In genomic region chr13:42745655-42746054, GRCh38 we compare ENCODE assay signal across 36 cellular contexts. TPM values are rescaled to one million over a fixed set of nuclear protein-coding genes. Genes with fewer than 3 reads are reported as not detected.
A peak's percentile ranks its signal among the peaks of the same experiment; 100 is the strongest.
DNase-seq lines count a peak whose midpoint lies in the region; ATAC-seq and TF ChIP-seq lines count a peak whose summit lies in the region.
"Had no signal": no experiment of that assay in that cellular context is flagged by ENCODE, and none has a peak within 500 bp of the region (broad histone marks: within the 10 kb centered on the region; RNA-seq: fewer than 3 reads in every experiment).

No MANE protein-coding gene starts in this region.

- H4K8ac ChIP-seq in trophoblast cell (ENCODE audit: low read depth, low read length), result no peak overlapping the region

- no peak overlapping the region for H2AK5ac ChIP-seq in trophoblast cell (ENCODE audit: low read length)

- TF ChIP-seq CTCF in GM23338 (conservative IDR thresholded peaks at IDR 0.05; ENCODE audit: low read depth in 2 of 2), result no peak
- no peak for TF ChIP-seq CTCF in MM.1S (IDR thresholded peaks at IDR 0.05; ENCODE audit: low read length)

- H3K23ac ChIP-seq in trophoblast cell (ENCODE audit: low read length), result no peak overlapping the region

- H2BK12ac ChIP-seq in trophoblast cell (ENCODE audit: low read length), result no peak overlapping the region

- no peak overlapping the region for H2BK5ac ChIP-seq in trophoblast cell (ENCODE audit: low read depth, low read length, poor library complexity)

- H3K36me3 Mint-ChIP-seq in GM23338 (ENCODE audit: low read depth), result no peaks in the 10 kb centered on the region
- H3K36me3 Mint-ChIP-seq: activated naive CD8-positive, alpha-beta T cell treated with anti-CD3 and anti-CD28 coated beads, Interleukin-2, amount 10 ng/mL, durations not matched to agents 7 days and 5 days; immature natural killer cell had no signal

- H3K9ac ChIP-seq in trophoblast cell (ENCODE audit: low read length) (no peak overlapping the region), MM.1S (ENCODE audit: low read length) (no peak overlapping the region)
- H3K9ac ChIP-seq: SK-N-SH had no signal

- no peak overlapping the region for H3K14ac ChIP-seq in trophoblast cell (ENCODE audit: low read length)

- no peak overlapping the region for H3K18ac ChIP-seq in trophoblast cell (ENCODE audit: low read length)

- no peak overlapping the region for H3K4ac ChIP-seq in trophoblast cell (ENCODE audit: low read depth, low read length)

- H3K27me3 ChIP-seq in GM23338 (ENCODE audit: insufficient read depth) (no peaks in the 10 kb centered on the region), trophoblast cell (ENCODE audit: insufficient read depth, low read length) (no peaks in the 10 kb centered on the region), MM.1S (replicated peaks; ENCODE audit: insufficient read depth, low read length) (no peaks in the 10 kb centered on the region)
- H3K27me3 ChIP-seq: BE2C, left lung, testis had no signal

- H3K27ac ChIP-seq in GM23338 (ENCODE audit: low read depth) (no peak overlapping the region), trophoblast cell (ENCODE audit: low read depth, low read length) (no peak overlapping the region), MM.1S (ENCODE audit: low read length) (no peak overlapping the region)
- H3K27ac ChIP-seq: left lung, prostate gland, testis, VCaP had no signal

- H2AFZ ChIP-seq in GM23338 (peak overlapping the region; percentile 69; the same call in 1 of the 2 replicates), trophoblast cell (ENCODE audit: insufficient read depth, low read length, poor library complexity) (no peak overlapping the region), MM.1S (ENCODE audit: low read length) (no peak overlapping the region)

- no peaks in the 10 kb centered on the region for H3K79me1 ChIP-seq in trophoblast cell (ENCODE audit: low read length)

- H4K91ac ChIP-seq in trophoblast cell (ENCODE audit: low read depth, low read length), result no peak overlapping the region

- DNase-seq in GM23338 (ENCODE audit: low spot score), result no peak
- DNase-seq in NCI-H226, result peak; percentile 54
- peak; percentile 60 for DNase-seq in amniotic epithelial cell (ENCODE audit: low read depth)
- peak; percentile 25 to 72 for DNase-seq in trophoblast cell
- DNase-seq in MM.1S, result no peak
- DNase-seq in stimulated activated CD4-positive, alpha-beta T cell treated with anti-CD3 and anti-CD28 coated beads, Interleukin-2, amount 100 ng/mL, for 24 hours, result no peak
- DNase-seq: ACHN; activated CD4-positive, alpha-beta T cell treated with anti-CD3 and anti-CD28 coated beads for 48 hours; activated gamma-delta T cell; activated naive CD8-positive, alpha-beta T cell treated with anti-CD3 and anti-CD28 coated beads, Interleukin-2, amount 10 ng/mL, durations not matched to agents 7 days and 5 days; activated T-cell treated with anti-CD3 and anti-CD28 coated beads, Interleukin-2, amount 50 U/mL, for 1 hour; BE2C; cerebellar nuclear complex; hypothalamus; immature natural killer cell; left lung; mesendoderm; NCI-H1417; NCI-H2081; NCI-H345; NCI-H748 treated with DMSO at 0.1 percent for 48 hours; SK-N-SH; stimulated activated naive CD4-positive, alpha-beta T cell; testis had no signal

- H3F3A ChIP-seq in GM23338 (replicated peaks; ENCODE audit: low read depth), result no peaks in the 10 kb centered on the region
- H3F3A ChIP-seq in MM.1S (ENCODE audit: insufficient read depth, low read length), result no peaks in the 10 kb centered on the region

- H3K9me2 ChIP-seq in GM23338 (ENCODE audit: insufficient read depth) (peaks cover 6% of the 10 kb centered on the region), MM.1S (replicated peaks; ENCODE audit: insufficient read depth, low read length) (no peaks in the 10 kb centered on the region)
- H3K9me2 ChIP-seq: SK-N-SH had no signal

- H3K4me1 ChIP-seq in GM23338 (ENCODE audit: insufficient read depth) (no peaks in the 10 kb centered on the region), trophoblast cell (ENCODE audit: control insufficient read depth in 1 of 2, insufficient read depth in 2 of 2, low read length in 2 of 2) (no peaks in the 10 kb centered on the region), MM.1S (ENCODE audit: low read length) (no peaks in the 10 kb centered on the region)
- H3K4me1 ChIP-seq: left lung, prostate gland, testis had no signal

- H3K79me2 ChIP-seq in GM23338 (replicated peaks; ENCODE audit: insufficient read depth) (no peaks in the 10 kb centered on the region), trophoblast cell (ENCODE audit: control insufficient read depth, insufficient read depth, low read length, poor library complexity) (no peaks in the 10 kb centered on the region), MM.1S (ENCODE audit: low read length) (no peaks in the 10 kb centered on the region)

- no peak overlapping the region for H3K4me3 Mint-ChIP-seq in GM23338
- H3K4me3 Mint-ChIP-seq: activated naive CD8-positive, alpha-beta T cell treated with anti-CD3 and anti-CD28 coated beads, Interleukin-2, amount 10 ng/mL, durations not matched to agents 7 days and 5 days; immature natural killer cell had no signal

- H3K9me3 Mint-ChIP-seq in GM23338, result no peaks in the 10 kb centered on the region
- H3K9me3 Mint-ChIP-seq: activated naive CD8-positive, alpha-beta T cell treated with anti-CD3 and anti-CD28 coated beads, Interleukin-2, amount 10 ng/mL, durations not matched to agents 7 days and 5 days had no signal

- WGBS in trophoblast cell (ENCODE audit: extremely low coverage, insufficient coverage, insufficient read length), result no CpG with 5 or more reads among the region's 6 CpGs

- no peaks in the 10 kb centered on the region for H3K27me3 Mint-ChIP-seq in GM23338 (ENCODE audit: insufficient read depth, low read depth, poor library complexity)

- no peaks in the 10 kb centered on the region; the same call in 1 of the 3 replicates for H3K4me1 Mint-ChIP-seq in GM23338
- H3K4me1 Mint-ChIP-seq: activated naive CD8-positive, alpha-beta T cell treated with anti-CD3 and anti-CD28 coated beads, Interleukin-2, amount 10 ng/mL, durations not matched to agents 7 days and 5 days; immature natural killer cell had no signal

- H3K4me3 ChIP-seq in GM23338 (no peak overlapping the region), trophoblast cell (ENCODE audit: low read depth, low read length) (no peak overlapping the region), MM.1S (ENCODE audit: low read length) (no peak overlapping the region)
- H3K4me3 ChIP-seq: left lung, prostate gland, testis had no signal

- ATAC-seq in GM23338, result no peak
- ATAC-seq in HG02642 (IDR thresholded peaks at IDR 0.05; ENCODE audit: poor library complexity, unreplicated experiment), result no peak
- no peak for ATAC-seq in GM19452 (IDR thresholded peaks at IDR 0.05; ENCODE audit: unreplicated experiment)
- ATAC-seq: left lung, sciatic nerve had no signal

- H3K27ac Mint-ChIP-seq in GM23338, result no peak overlapping the region
- H3K27ac Mint-ChIP-seq: activated naive CD8-positive, alpha-beta T cell treated with anti-CD3 and anti-CD28 coated beads, Interleukin-2, amount 10 ng/mL, durations not matched to agents 7 days and 5 days; immature natural killer cell had no signal

- H4K20me1 ChIP-seq in GM23338 (replicated peaks; ENCODE audit: insufficient read depth), result no peaks in the 10 kb centered on the region
- H4K20me1 ChIP-seq in MM.1S (ENCODE audit: insufficient read depth, low read length), result no peaks in the 10 kb centered on the region

- H3K36me3 ChIP-seq in GM23338 (ENCODE audit: insufficient read depth), result no peaks in the 10 kb centered on the region
- H3K36me3 ChIP-seq in trophoblast cell (ENCODE audit: control insufficient read depth in 1 of 2, insufficient read depth in 2 of 2, low read length in 2 of 2), result no peaks in the 10 kb centered on the region
- H3K36me3 ChIP-seq in MM.1S (replicated peaks; ENCODE audit: insufficient read depth, low read length), result no peaks in the 10 kb centered on the region
- H3K36me3 ChIP-seq: BE2C, left lung, prostate gland had no signal

- H3K4me2 ChIP-seq in GM23338 (no peak overlapping the region), trophoblast cell (ENCODE audit: low read length) (no peak overlapping the region), MM.1S (ENCODE audit: low read depth, low read length) (no peak overlapping the region)
- H3K4me2 ChIP-seq: SK-N-SH had no signal

- H3K9me3 ChIP-seq in trophoblast cell (ENCODE audit: insufficient read depth, low read depth, low read length) (no peaks in the 10 kb centered on the region), MM.1S (replicated peaks; ENCODE audit: insufficient read depth, low read length) (no peaks in the 10 kb centered on the region)
- H3K9me3 ChIP-seq: BE2C, left lung, prostate gland, SK-N-SH, testis had no signal

- H2BK120ac ChIP-seq in trophoblast cell (ENCODE audit: insufficient read depth, low read length, poor library complexity), result no peak overlapping the region

- no peak overlapping the region for H4K12ac ChIP-seq in trophoblast cell (ENCODE audit: low read depth, low read length)

TF ChIP-seq in GM23338, 12 proteins besides CTCF, POLR2A, EP300 and RAD21 (continues in another document):
- TF ChIP-seq POLR2AphosphoS5 (IDR thresholded peaks at IDR 0.05; ENCODE audit: low read depth) (no peak), CREB1 (CRISPR knock-in tag; IDR thresholded peaks at IDR 0.05; ENCODE audit: low read depth) (no peak), EZH2phosphoT487 (IDR thresholded peaks at IDR 0.05; ENCODE audit: unreplicated experiment) (no peak), STAT1 (IDR thresholded peaks at IDR 0.05; ENCODE audit: unreplicated experiment) (no peak), ZNF331 (CRISPR knock-in tag; IDR thresholded peaks at IDR 0.05; ENCODE audit: low read depth) (no peak)

RNA-seq across cellular contexts. Expression of gene FAM216B, which starts 35.7 kb away (rescaled TPM):
- not detected in 2 replicates for total RNA-seq in GM23338 (2014; rRNA removed; shearing (Covaris generic))
- 0.06 TPM in 1 of 2 replicates, not detected in the other for polyA plus RNA-seq in GM23338 (2016; fragmentation: Nextera tagmentation; extraction: Ambion mirVana)
- not detected in 2 replicates for polyA plus RNA-seq in trophoblast cell (2013)
- total RNA-seq: activated CD8-positive, alpha-beta memory T cell treated with anti-CD3 and anti-CD28 coated beads for 36 hours; activated naive CD8-positive, alpha-beta T cell treated with anti-CD3 and anti-CD28 coated beads, Interleukin-2, amount 10 ng/mL, durations not matched to agents 7 days and 5 days; endothelial cell of umbilical vein; LHCN-M2; myocyte; OCI-LY7; prostate gland; sciatic nerve; T-helper 2 cell treated with Interferon-gamma antibody and Interleukin-4, amounts not matched to agents 100 ng/mL and 5 ng/mL, for 36 hours had no signal
- polyA plus RNA-seq: endothelial cell of umbilical vein, fibroblast of lung, immature natural killer cell, SK-N-SH had no signal

Comparison
In these comparisons a context has a peak if more than half of its experiments do, and no peak if none do; other contexts are left out.
1. DNase-seq: peak in NCI-H226 (single experiment), amniotic epithelial cell (single experiment) and trophoblast cell (2 of 2); none in GM23338 (single experiment), MM.1S (single experiment) and stimulated activated CD4-positive, alpha-beta T cell treated with anti-CD3 and anti-CD28 coated beads, Interleukin-2, amount 100 ng/mL, for 24 hours (0 of 2).